Comparison of ENCODE assay signal across 2 cellular contexts in the genomic region with DNA sequence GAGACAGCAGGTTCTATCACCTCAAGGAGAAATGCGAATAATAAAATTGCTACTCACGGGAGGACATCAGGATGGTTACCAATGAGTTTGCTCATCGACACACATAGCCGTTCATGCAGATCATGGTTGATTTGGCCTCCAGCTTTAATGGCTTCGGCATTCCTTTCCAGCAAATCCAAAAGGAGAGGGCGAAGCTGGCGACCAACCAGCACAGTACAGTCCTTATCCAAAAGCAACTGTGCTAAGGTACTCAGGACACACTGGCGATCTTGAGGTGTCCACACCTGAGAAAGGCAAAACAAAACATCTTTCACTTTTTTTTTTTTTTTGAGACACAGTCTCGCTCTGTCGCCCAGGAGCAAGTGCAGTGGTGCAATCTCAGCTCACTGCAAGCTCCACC.
TF ChIP-seq lines count a peak whose summit lies in the region.

No MANE protein-coding gene starts in this region.

TF ChIP-seq in GM23338, 12 proteins besides CTCF, POLR2A, EP300 and RAD21 (continues in another document):
- no peak for TF ChIP-seq JUNB (IDR thresholded peaks at IDR 0.05; ENCODE audit: unreplicated experiment)
- no peak for TF ChIP-seq EZH2 (IDR thresholded peaks at IDR 0.05; ENCODE audit: low read depth, unreplicated experiment)
- no peak for TF ChIP-seq STAT1 (IDR thresholded peaks at IDR 0.05; ENCODE audit: unreplicated experiment)
- TF ChIP-seq, protein P1, sequence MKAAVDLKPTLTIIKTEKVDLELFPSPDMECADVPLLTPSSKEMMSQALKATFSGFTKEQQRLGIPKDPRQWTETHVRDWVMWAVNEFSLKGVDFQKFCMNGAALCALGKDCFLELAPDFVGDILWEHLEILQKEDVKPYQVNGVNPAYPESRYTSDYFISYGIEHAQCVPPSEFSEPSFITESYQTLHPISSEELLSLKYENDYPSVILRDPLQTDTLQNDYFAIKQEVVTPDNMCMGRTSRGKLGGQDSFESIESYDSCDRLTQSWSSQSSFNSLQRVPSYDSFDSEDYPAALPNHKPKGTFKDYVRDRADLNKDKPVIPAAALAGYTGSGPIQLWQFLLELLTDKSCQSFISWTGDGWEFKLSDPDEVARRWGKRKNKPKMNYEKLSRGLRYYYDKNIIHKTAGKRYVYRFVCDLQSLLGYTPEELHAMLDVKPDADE (IDR thresholded peaks at IDR 0.05), result no peak
- TF ChIP-seq, protein P2, sequence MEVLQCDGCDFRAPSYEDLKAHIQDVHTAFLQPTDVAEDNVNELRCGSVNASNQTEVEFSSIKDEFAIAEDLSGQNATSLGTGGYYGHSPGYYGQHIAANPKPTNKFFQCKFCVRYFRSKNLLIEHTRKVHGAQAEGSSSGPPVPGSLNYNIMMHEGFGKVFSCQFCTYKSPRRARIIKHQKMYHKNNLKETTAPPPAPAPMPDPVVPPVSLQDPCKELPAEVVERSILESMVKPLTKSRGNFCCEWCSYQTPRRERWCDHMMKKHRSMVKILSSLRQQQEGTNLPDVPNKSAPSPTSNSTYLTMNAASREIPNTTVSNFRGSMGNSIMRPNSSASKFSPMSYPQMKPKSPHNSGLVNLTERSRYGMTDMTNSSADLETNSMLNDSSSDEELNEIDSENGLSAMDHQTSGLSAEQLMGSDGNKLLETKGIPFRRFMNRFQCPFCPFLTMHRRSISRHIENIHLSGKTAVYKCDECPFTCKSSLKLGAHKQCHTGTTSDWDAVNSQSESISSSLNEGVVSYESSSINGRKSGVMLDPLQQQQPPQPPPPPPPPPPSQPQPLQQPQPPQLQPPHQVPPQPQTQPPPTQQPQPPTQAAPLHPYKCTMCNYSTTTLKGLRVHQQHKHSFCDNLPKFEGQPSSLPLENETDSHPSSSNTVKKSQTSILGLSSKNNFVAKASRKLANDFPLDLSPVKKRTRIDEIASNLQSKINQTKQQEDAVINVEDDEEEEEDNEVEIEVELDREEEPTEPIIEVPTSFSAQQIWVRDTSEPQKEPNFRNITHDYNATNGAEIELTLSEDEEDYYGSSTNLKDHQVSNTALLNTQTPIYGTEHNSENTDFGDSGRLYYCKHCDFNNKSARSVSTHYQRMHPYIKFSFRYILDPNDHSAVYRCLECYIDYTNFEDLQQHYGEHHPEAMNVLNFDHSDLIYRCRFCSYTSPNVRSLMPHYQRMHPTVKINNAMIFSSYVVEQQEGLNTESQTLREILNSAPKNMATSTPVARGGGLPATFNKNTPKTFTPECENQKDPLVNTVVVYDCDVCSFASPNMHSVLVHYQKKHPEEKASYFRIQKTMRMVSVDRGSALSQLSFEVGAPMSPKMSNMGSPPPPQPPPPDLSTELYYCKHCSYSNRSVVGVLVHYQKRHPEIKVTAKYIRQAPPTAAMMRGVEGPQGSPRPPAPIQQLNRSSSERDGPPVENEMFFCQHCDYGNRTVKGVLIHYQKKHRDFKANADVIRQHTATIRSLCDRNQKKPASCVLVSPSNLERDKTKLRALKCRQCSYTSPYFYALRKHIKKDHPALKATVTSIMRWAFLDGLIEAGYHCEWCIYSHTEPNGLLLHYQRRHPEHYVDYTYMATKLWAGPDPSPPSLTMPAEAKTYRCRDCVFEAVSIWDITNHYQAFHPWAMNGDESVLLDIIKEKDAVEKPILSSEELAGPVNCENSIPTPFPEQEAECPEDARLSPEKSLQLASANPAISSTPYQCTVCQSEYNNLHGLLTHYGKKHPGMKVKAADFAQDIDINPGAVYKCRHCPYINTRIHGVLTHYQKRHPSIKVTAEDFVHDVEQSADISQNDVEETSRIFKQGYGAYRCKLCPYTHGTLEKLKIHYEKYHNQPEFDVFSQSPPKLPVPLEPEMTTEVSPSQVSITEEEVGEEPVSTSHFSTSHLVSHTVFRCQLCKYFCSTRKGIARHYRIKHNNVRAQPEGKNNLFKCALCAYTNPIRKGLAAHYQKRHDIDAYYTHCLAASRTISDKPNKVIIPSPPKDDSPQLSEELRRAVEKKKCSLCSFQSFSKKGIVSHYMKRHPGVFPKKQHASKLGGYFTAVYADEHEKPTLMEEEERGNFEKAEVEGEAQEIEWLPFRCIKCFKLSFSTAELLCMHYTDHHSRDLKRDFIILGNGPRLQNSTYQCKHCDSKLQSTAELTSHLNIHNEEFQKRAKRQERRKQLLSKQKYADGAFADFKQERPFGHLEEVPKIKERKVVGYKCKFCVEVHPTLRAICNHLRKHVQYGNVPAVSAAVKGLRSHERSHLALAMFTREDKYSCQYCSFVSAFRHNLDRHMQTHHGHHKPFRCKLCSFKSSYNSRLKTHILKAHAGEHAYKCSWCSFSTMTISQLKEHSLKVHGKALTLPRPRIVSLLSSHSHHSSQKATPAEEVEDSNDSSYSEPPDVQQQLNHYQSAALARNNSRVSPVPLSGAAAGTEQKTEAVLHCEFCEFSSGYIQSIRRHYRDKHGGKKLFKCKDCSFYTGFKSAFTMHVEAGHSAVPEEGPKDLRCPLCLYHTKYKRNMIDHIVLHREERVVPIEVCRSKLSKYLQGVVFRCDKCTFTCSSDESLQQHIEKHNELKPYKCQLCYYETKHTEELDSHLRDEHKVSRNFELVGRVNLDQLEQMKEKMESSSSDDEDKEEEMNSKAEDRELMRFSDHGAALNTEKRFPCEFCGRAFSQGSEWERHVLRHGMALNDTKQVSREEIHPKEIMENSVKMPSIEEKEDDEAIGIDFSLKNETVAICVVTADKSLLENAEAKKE (CRISPR knock-in tag; IDR thresholded peaks at IDR 0.05), result no peak
- TF ChIP-seq ZNF114 (CRISPR knock-in tag; IDR thresholded peaks at IDR 0.05), result no peak
- TF ChIP-seq NANOG (IDR thresholded peaks at IDR 0.05; ENCODE audit: borderline replicate concordance), result no peak
- TF ChIP-seq, protein P3, sequence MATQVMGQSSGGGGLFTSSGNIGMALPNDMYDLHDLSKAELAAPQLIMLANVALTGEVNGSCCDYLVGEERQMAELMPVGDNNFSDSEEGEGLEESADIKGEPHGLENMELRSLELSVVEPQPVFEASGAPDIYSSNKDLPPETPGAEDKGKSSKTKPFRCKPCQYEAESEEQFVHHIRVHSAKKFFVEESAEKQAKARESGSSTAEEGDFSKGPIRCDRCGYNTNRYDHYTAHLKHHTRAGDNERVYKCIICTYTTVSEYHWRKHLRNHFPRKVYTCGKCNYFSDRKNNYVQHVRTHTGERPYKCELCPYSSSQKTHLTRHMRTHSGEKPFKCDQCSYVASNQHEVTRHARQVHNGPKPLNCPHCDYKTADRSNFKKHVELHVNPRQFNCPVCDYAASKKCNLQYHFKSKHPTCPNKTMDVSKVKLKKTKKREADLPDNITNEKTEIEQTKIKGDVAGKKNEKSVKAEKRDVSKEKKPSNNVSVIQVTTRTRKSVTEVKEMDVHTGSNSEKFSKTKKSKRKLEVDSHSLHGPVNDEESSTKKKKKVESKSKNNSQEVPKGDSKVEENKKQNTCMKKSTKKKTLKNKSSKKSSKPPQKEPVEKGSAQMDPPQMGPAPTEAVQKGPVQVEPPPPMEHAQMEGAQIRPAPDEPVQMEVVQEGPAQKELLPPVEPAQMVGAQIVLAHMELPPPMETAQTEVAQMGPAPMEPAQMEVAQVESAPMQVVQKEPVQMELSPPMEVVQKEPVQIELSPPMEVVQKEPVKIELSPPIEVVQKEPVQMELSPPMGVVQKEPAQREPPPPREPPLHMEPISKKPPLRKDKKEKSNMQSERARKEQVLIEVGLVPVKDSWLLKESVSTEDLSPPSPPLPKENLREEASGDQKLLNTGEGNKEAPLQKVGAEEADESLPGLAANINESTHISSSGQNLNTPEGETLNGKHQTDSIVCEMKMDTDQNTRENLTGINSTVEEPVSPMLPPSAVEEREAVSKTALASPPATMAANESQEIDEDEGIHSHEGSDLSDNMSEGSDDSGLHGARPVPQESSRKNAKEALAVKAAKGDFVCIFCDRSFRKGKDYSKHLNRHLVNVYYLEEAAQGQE (IDR thresholded peaks at IDR 0.05; ENCODE audit: unreplicated experiment), result no peak
- no peak for TF ChIP-seq POLR2AphosphoS5 (IDR thresholded peaks at IDR 0.05; ENCODE audit: low read depth)
- no peak for TF ChIP-seq EZH2phosphoT487 (IDR thresholded peaks at IDR 0.05; ENCODE audit: unreplicated experiment)

TF ChIP-seq in H1, 55 proteins besides CTCF, POLR2A, EP300 and RAD21:
- TF ChIP-seq HDAC6 (IDR thresholded peaks at IDR 0.05; ENCODE audit: low read depth, low read length) (no peak), PHF8 (conservative IDR thresholded peaks at IDR 0.05; ENCODE audit: low read depth, low read length) (no peak)
